Comparison of ENCODE assay signal across 17 cellular contexts in genomic region chr10:22278441-22278782, GRCh38.
"Had no signal": no experiment of that assay in that cellular context is flagged by ENCODE, and none has a peak within 500 bp of the region (broad histone marks: within the 10 kb centered on the region; RNA-seq: fewer than 3 reads in every experiment).

No MANE protein-coding gene starts in this region.

- ATAC-seq: heart right ventricle; left ventricle myocardium superior; naive thymus-derived CD8-positive, alpha-beta T cell; pancreas; sciatic nerve; upper lobe of right lung had no signal

- H3K4me3 Mint-ChIP-seq: activated CD4-positive, alpha-beta memory T cell treated with anti-CD3 and anti-CD28 coated beads for 36 hours; activated naive CD8-positive, alpha-beta T cell; activated T-helper 1 cell treated with anti-CD3 and anti-CD28 coated beads, Interleukin-12 subunit alpha, Interleukin-12 subunit beta, Interleukin-2, Interleukin-4 antibody, amounts not matched to agents 30 ng/mL and 10 ng/mL and 1 ng/mL, durations not matched to agents 14 hours and 24 hours and 36 hours had no signal

- H3K36me3 Mint-ChIP-seq: activated CD4-positive, alpha-beta memory T cell treated with anti-CD3 and anti-CD28 coated beads for 36 hours; activated naive CD8-positive, alpha-beta T cell; naive thymus-derived CD8-positive, alpha-beta T cell had no signal

- H3K9me3 Mint-ChIP-seq: activated CD4-positive, alpha-beta memory T cell treated with anti-CD3 and anti-CD28 coated beads for 36 hours; activated T-helper 1 cell treated with anti-CD3 and anti-CD28 coated beads, Interleukin-12 subunit alpha, Interleukin-12 subunit beta, Interleukin-2, Interleukin-4 antibody, amounts not matched to agents 30 ng/mL and 10 ng/mL and 1 ng/mL, durations not matched to agents 14 hours and 24 hours and 36 hours; naive thymus-derived CD8-positive, alpha-beta T cell had no signal

- DNase-seq: activated CD4-positive, alpha-beta memory T cell treated with anti-CD3 and anti-CD28 coated beads for 36 hours; activated gamma-delta T cell treated with Interleukin-2 at 50 U/mL for 16 hours; activated T-cell treated with anti-CD3 and anti-CD28 coated beads for 4 hours; cerebellar nuclear complex; cortex of kidney; heart right ventricle; left ventricle myocardium superior; mesenchymal stem cell; pancreas; stimulated activated CD4-positive, alpha-beta T cell treated with anti-CD3 and anti-CD28 coated beads, Interleukin-4, amount 100 ng/mL, for 1 hour; testis; upper lobe of right lung had no signal

- H3K4me1 ChIP-seq: heart right ventricle, pancreas, testis, upper lobe of right lung had no signal

- H3K4me1 Mint-ChIP-seq: naive thymus-derived CD8-positive, alpha-beta T cell had no signal

- H3K36me3 ChIP-seq: heart right ventricle, pancreas, upper lobe of right lung had no signal

- H3K27ac ChIP-seq: heart right ventricle, pancreas, testis, upper lobe of right lung had no signal

- H3K27ac Mint-ChIP-seq: activated CD4-positive, alpha-beta memory T cell treated with anti-CD3 and anti-CD28 coated beads for 36 hours; activated naive CD8-positive, alpha-beta T cell; activated T-helper 1 cell treated with anti-CD3 and anti-CD28 coated beads, Interleukin-12 subunit alpha, Interleukin-12 subunit beta, Interleukin-2, Interleukin-4 antibody, amounts not matched to agents 30 ng/mL and 10 ng/mL and 1 ng/mL, durations not matched to agents 14 hours and 24 hours and 36 hours had no signal

- H3K27me3 ChIP-seq: pancreas, testis had no signal

- H3K4me3 ChIP-seq: heart right ventricle, pancreas, smooth muscle cell, upper lobe of right lung had no signal

- H3K9me3 ChIP-seq: heart right ventricle, pancreas, testis, upper lobe of right lung had no signal

- H3K27me3 Mint-ChIP-seq: activated naive CD8-positive, alpha-beta T cell had no signal
